8 cellular contexts compared by ENCODE assay signal in genomic region chr3:138945646-138946553, GRCh38. TPM values are rescaled to one million over a fixed set of nuclear protein-coding genes. Genes with fewer than 3 reads are reported as not detected.
DNase-seq lines count a peak whose midpoint lies in the region; ATAC-seq, FAIRE-seq and TF ChIP-seq lines count a peak whose summit lies in the region.

No MANE protein-coding gene starts in this region.

- ATAC-seq in SK-N-SH treated with all-trans-retinoic acid at 6 μM for 48 hours (no peak), mucosa of descending colon (peak; percentile 67), GM19397 (IDR thresholded peaks at IDR 0.05; ENCODE audit: unreplicated experiment) (no peak)

- no peak for TF ChIP-seq CTCF in SK-N-SH (IDR thresholded peaks at IDR 0.05)
- TF ChIP-seq CTCF in mucosa of descending colon (IDR thresholded peaks at IDR 0.05), result no peak

- peak; percentile 79 for DNase-seq in SK-N-SH
- peak; percentile 69 for DNase-seq in NCI-H748 (lab: John Stamatoyannopoulos, UW; ENCODE audit: unreplicated experiment)
- DNase-seq in mucosa of descending colon, result peak; percentile 49 to 64 (median 61)
- no peak for DNase-seq in kidney glomerular epithelial cell (lab: John Stamatoyannopoulos, UW)
- DNase-seq in urothelium cell line (ENCODE audit: low spot score), result no peak

- H3K36me3 ChIP-seq in SK-N-SH (replicated peaks in 1 of 2; ENCODE audit: control insufficient read depth in 1 of 2, insufficient read depth in 2 of 2, low read length in 1 of 2), result no peaks in the 10 kb centered on the region
- no peaks in the 10 kb centered on the region for H3K36me3 ChIP-seq in duodenal mucosa (ENCODE audit: control insufficient read depth in 1 of 2, insufficient read depth in 2 of 2, low read length in 2 of 2)
- H3K36me3 ChIP-seq in mucosa of descending colon (ENCODE audit: low read depth), result no peaks in the 10 kb centered on the region

- H3K27me3 ChIP-seq in SK-N-SH (ENCODE audit: insufficient read depth) (peaks cover 97% of the 10 kb centered on the region), duodenal mucosa (ENCODE audit: control insufficient read depth in 1 of 2, insufficient read depth in 2 of 2, low read length in 2 of 2) (peaks cover 96% of the 10 kb centered on the region in 2 donors)

- H3K9me3 ChIP-seq in SK-N-SH (no peaks in the 10 kb centered on the region), duodenal mucosa (ENCODE audit: control insufficient read depth in 1 of 2, low read length in 2 of 2) (no peaks in the 10 kb centered on the region), mucosa of descending colon (no peaks in the 10 kb centered on the region)

- H3K9me2 ChIP-seq in SK-N-SH, result no peaks in the 10 kb centered on the region

- H3K4me2 ChIP-seq in SK-N-SH, result peak overlapping the region; percentile 57

- CTCF ChIA-PET in SK-N-SH (lab: Yijun Ruan, JAX), result interaction anchor here (0.6 to 11.9 kb wide), 7 partner anchors 10 to 467 kb away, joined by 3 to 100 read pairs (median 5); no protein-coding TSS in a partner anchor

- POLR2A ChIA-PET in SK-N-SH (lab: Yijun Ruan, JAX), result no interaction called here

- H4K20me1 ChIP-seq in SK-N-SH (ENCODE audit: insufficient read depth), result peaks cover 11% of the 10 kb centered on the region

- WGBS in SK-N-SH (ENCODE audit: low lambda C conversion rate), result 7% methylated on average over 11 of the region's 114 CpGs

- no peak overlapping the region for H2AFZ ChIP-seq in SK-N-SH (ENCODE audit: low read depth)

- H3K4me1 ChIP-seq in SK-N-SH (ENCODE audit: control insufficient read depth in 1 of 2, insufficient read depth in 2 of 2, low read depth in 1 of 2, low read length in 1 of 2) (peaks cover 0 to 7% of the 10 kb centered on the region in 2 experiments; a peak in 2 of 4 replicates), duodenal mucosa (ENCODE audit: control insufficient read depth in 1 of 2, insufficient read depth in 2 of 2, low read length in 2 of 2) (peaks cover 18 to 22% of the 10 kb centered on the region in 2 donors), mucosa of descending colon (ENCODE audit: low read depth) (peaks cover 34% of the 10 kb centered on the region)

- H3K79me2 ChIP-seq in SK-N-SH (ENCODE audit: insufficient read depth), result no peaks in the 10 kb centered on the region

- H3K27ac ChIP-seq in SK-N-SH (ENCODE audit: low read depth in 2 of 2, low read length in 1 of 2) (no peak overlapping the region), duodenal mucosa (ENCODE audit: low read depth, low read length) (no peak overlapping the region)

- no peak for FAIRE-seq in urothelium cell line (lab: Jason Lieb, UNC)

- no peak overlapping the region; a peak in 2 of 4 replicates for H3K4me3 ChIP-seq in SK-N-SH (ENCODE audit: low read depth in 2 of 2, low read length in 1 of 2)
- peak overlapping the region; percentile 20 to 57 for H3K4me3 ChIP-seq in duodenal mucosa (ENCODE audit: low read depth in 1 of 2, low read length in 2 of 2)
- H3K4me3 ChIP-seq in mucosa of descending colon, result no peak overlapping the region

- peaks cover 5% of the 10 kb centered on the region for H3F3A ChIP-seq in SK-N-SH (replicated peaks; ENCODE audit: insufficient read depth)

- H3K9ac ChIP-seq in SK-N-SH (no peak overlapping the region), duodenal mucosa (ENCODE audit: low read depth in 1 of 2, low read length in 2 of 2) (no peak overlapping the region)

- no peak for TF ChIP-seq EP300 in SK-N-SH (IDR thresholded peaks at IDR 0.05; ENCODE audit: borderline replicate concordance in 1 of 2, low read depth in 1 of 2, low read length in 1 of 2)

- no peak for TF ChIP-seq RAD21 in SK-N-SH (IDR thresholded peaks at IDR 0.05; ENCODE audit: low read length)

- intact Hi-C loops in mucosa of descending colon (cut with DNase I, micrococcal nuclease), result loop anchor here in 1 of 2 donors (10.0 kb wide), 1 partner anchor 379 kb away; no protein-coding TSS in a partner anchor

TF ChIP-seq in SK-N-SH, 30 proteins besides CTCF, POLR2A, EP300 and RAD21:
- TF ChIP-seq TCF12 (IDR thresholded peaks at IDR 0.05) (no peak), POLR2AphosphoS5 (IDR thresholded peaks at IDR 0.05; ENCODE audit: low read depth, low read length) (no peak), FOXJ3 (CRISPR knock-in tag; IDR thresholded peaks at IDR 0.05) (no peak), CHD2 (IDR thresholded peaks at IDR 0.05; ENCODE audit: low read length, partially characterized antibody) (no peak), GABPA (IDR thresholded peaks at IDR 0.05; ENCODE audit: low read depth) (no peak), EZH2phosphoT487 (IDR thresholded peaks at IDR 0.05; ENCODE audit: borderline replicate concordance, low read depth) (peak; percentile 83; the same call in 1 of the 2 replicates), TAF1 (IDR thresholded peaks at IDR 0.05; ENCODE audit: borderline replicate concordance, low read depth, low read length) (no peak)
- TF ChIP-seq, protein P1, sequence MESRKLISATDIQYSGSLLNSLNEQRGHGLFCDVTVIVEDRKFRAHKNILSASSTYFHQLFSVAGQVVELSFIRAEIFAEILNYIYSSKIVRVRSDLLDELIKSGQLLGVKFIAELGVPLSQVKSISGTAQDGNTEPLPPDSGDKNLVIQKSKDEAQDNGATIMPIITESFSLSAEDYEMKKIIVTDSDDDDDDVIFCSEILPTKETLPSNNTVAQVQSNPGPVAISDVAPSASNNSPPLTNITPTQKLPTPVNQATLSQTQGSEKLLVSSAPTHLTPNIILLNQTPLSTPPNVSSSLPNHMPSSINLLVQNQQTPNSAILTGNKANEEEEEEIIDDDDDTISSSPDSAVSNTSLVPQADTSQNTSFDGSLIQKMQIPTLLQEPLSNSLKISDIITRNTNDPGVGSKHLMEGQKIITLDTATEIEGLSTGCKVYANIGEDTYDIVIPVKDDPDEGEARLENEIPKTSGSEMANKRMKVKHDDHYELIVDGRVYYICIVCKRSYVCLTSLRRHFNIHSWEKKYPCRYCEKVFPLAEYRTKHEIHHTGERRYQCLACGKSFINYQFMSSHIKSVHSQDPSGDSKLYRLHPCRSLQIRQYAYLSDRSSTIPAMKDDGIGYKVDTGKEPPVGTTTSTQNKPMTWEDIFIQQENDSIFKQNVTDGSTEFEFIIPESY (IDR thresholded peaks at IDR 0.05; ENCODE audit: borderline replicate concordance, low read depth), result no peak

TF ChIP-seq in SK-N-SH treated with all-trans-retinoic acid at 6 μM for 48 hours, 23 proteins besides CTCF, POLR2A, EP300 and RAD21:
- TF ChIP-seq CSDC2 (CRISPR knock-in tag; IDR thresholded peaks at IDR 0.05) (no peak), RARB (CRISPR knock-in tag; IDR thresholded peaks at IDR 0.05) (no peak), GLIS3 (CRISPR knock-in tag; IDR thresholded peaks at IDR 0.05) (no peak), ESRRG (CRISPR knock-in tag; IDR thresholded peaks at IDR 0.05) (no peak), BACH2 (CRISPR knock-in tag; IDR thresholded peaks at IDR 0.05; ENCODE audit: borderline replicate concordance) (no peak), TOX (CRISPR knock-in tag; IDR thresholded peaks at IDR 0.05; ENCODE audit: borderline replicate concordance) (no peak), PPARA (CRISPR knock-in tag; IDR thresholded peaks at IDR 0.05; ENCODE audit: borderline replicate concordance) (no peak), ZNF70 (CRISPR knock-in tag; IDR thresholded peaks at IDR 0.05) (no peak)
- TF ChIP-seq, protein P2, sequence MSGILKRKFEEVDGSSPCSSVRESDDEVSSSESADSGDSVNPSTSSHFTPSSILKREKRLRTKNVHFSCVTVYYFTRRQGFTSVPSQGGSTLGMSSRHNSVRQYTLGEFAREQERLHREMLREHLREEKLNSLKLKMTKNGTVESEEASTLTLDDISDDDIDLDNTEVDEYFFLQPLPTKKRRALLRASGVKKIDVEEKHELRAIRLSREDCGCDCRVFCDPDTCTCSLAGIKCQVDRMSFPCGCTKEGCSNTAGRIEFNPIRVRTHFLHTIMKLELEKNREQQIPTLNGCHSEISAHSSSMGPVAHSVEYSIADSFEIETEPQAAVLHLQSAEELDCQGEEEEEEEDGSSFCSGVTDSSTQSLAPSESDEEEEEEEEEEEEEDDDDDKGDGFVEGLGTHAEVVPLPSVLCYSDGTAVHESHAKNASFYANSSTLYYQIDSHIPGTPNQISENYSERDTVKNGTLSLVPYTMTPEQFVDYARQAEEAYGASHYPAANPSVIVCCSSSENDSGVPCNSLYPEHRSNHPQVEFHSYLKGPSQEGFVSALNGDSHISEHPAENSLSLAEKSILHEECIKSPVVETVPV (CRISPR knock-in tag; IDR thresholded peaks at IDR 0.05), result no peak

RNA-seq across cellular contexts. Expression of gene FOXL2, which starts 1.0 kb away (rescaled TPM):
- not detected in 2 replicates for polyA plus RNA-seq in SK-N-SH (2012; rRNA removed)
- polyA plus RNA-seq in SK-N-SH (2012; cell fraction: cytosol; rRNA removed), result not detected in 2 replicates
- 0.02 TPM in 1 of 2 replicates, not detected in the other for polyA plus RNA-seq in SK-N-SH (2012; cell fraction: nucleus; rRNA removed)
- total RNA-seq in mucosa of descending colon, result under 1 TPM in 1 of 3 donors, not detected in 2; 0.09 TPM

RNA-seq across cellular contexts. Expression of gene FOXL2NB, which starts 1.1 kb away (rescaled TPM):
- not detected in 2 replicates for polyA plus RNA-seq in SK-N-SH (2012; rRNA removed)
- polyA plus RNA-seq in SK-N-SH (2012; cell fraction: cytosol; rRNA removed), result 0.01 TPM in 1 of 2 replicates, not detected in the other
- 0.04 TPM in 1 of 2 replicates, not detected in the other for polyA plus RNA-seq in SK-N-SH (2012; cell fraction: nucleus; rRNA removed)
- total RNA-seq in mucosa of descending colon, result under 1 TPM in 1 of 3 donors, not detected in 2; 0.17 TPM

Comparison
In these comparisons a context has a peak if more than half of its experiments do, and no peak if none do; other contexts are left out.
1. DNase-seq: peak in SK-N-SH (single experiment), NCI-H748 (single experiment) and mucosa of descending colon (3 of 3); none in kidney glomerular epithelial cell (single experiment) and urothelium cell line (single experiment).
2. H3K4me3 ChIP-seq: peak in duodenal mucosa (2 of 2); none in SK-N-SH (0 of 2) and mucosa of descending colon (single experiment).